ENCODE assay signal across 27 cellular contexts in genomic region chr2:169598982-169599381, GRCh38.
"Had no signal": no experiment of that assay in that cellular context is flagged by ENCODE, and none has a peak within 500 bp of the region (broad histone marks: within the 10 kb centered on the region; RNA-seq: fewer than 3 reads in every experiment).

No MANE protein-coding gene starts in this region.

- H3K4me3 ChIP-seq: ovary, psoas muscle, skin epidermis, stomach, thoracic aorta, thyroid gland, tibial nerve, upper lobe of left lung, vagina had no signal

- H3K27ac ChIP-seq: neutrophil, ovary, parathyroid adenoma, psoas muscle, skin epidermis, stomach, thoracic aorta, thyroid gland, tibial nerve, upper lobe of left lung, vagina had no signal

- H3K36me3 ChIP-seq: ovary, thoracic aorta, thyroid gland, vagina had no signal

- DNase-seq: naive thymus-derived CD8-positive, alpha-beta T cell; nephron progenitor cell; nucleus accumbens; ovary; posterior cingulate gyrus; psoas muscle; right cardiac atrium; stimulated activated CD4-positive, alpha-beta T cell treated with anti-CD3 and anti-CD28 coated beads, Interleukin-15, amount 100 ng/mL, for 24 hours; stimulated activated CD4-positive, alpha-beta T cell treated with anti-CD3 and anti-CD28 coated beads, Interleukin-2, amount 100 ng/mL, for 24 hours; stimulated activated CD4-positive, alpha-beta T cell treated with anti-CD3 and anti-CD28 coated beads, Interleukin-2, amount 100 ng/mL, for 48 hours; stimulated activated CD4-positive, alpha-beta T cell treated with anti-CD3 and anti-CD28 coated beads, Interleukin-4, amount 100 ng/mL, for 24 hours; stimulated activated naive B cell treated with anti-CD40 and anti-IgM and Interleukin-4, amounts not matched to agents 10 μg/mL and 1 μg/mL and 100 μg/mL, for 72 hours; stimulated activated naive CD4-positive, alpha-beta T cell treated with Interleukin-2 at 50 U/mL for 16 hours; stomach; thyroid gland; trophoblast cell; upper lobe of left lung had no signal

- H2AFZ ChIP-seq: parathyroid adenoma had no signal

- FAIRE-seq: urothelium cell line had no signal

- ATAC-seq: naive thymus-derived CD8-positive, alpha-beta T cell; natural killer cell treated with Interleukin-12 subunit alpha and Interleukin-12 subunit beta and Interleukin-15 and Interleukin-18, amount 100 ng/mL, for 72 hours; right cardiac atrium; sciatic nerve; stimulated activated effector memory CD8-positive, alpha-beta T cell treated with anti-CD3 and anti-CD28 coated beads, Interleukin-12 subunit alpha, Interleukin-12 subunit beta, amount 100 ng/mL, for 72 hours; stimulated activated naive B cell treated with anti-CD40 and anti-IgM and Interleukin-4, amounts not matched to agents 10 μg/mL and 1 μg/mL and 100 μg/mL, for 72 hours had no signal

- H3K27me3 ChIP-seq: neutrophil, ovary, stomach, thyroid gland, tibial nerve, upper lobe of left lung, vagina had no signal

- H3K4me1 ChIP-seq: thyroid gland, upper lobe of left lung had no signal

- H3K9ac ChIP-seq: parathyroid adenoma had no signal

- H3K9me3 ChIP-seq: neutrophil, ovary, psoas muscle, stomach, thoracic aorta, thyroid gland, tibial nerve, upper lobe of left lung, vagina had no signal
